18 cellular contexts compared by ENCODE assay signal in the genomic region with DNA sequence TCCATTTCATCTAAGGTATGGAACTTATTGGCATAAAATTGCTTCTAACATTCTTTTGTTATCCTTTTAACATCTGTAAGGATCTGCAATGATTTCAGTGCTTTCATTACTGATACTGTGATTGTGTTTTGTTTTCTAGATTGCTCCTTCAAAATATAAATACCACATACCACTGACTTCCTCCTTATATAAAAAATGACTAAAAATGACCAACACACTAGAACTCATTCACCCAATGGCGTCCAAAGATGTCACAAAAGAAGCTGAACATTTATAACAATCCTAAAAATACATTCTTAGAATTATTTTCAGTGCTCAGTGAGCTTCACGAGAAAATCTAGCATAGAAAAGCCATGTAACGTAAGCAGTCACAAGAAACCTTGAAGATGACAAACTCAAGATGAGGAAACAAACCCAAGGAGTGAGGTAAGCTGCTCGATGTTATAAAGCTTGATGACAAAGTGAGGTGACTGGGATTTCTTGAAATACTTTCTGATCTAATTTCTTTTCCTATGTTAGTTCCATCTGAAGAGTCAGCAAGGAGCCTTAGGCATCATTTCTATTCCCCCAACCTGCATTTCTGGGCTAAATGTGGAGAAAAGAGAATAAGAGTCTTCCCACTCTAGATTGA. TPM values are rescaled to one million over a fixed set of nuclear protein-coding genes. Genes with fewer than 3 reads are reported as not detected.
A peak's percentile ranks its signal among the peaks of the same experiment; 100 is the strongest.
DNase-seq lines count a peak whose midpoint lies in the region; ATAC-seq, FAIRE-seq and TF ChIP-seq lines count a peak whose summit lies in the region.
"Had no signal": no experiment of that assay in that cellular context is flagged by ENCODE, and none has a peak within 500 bp of the region (broad histone marks: within the 10 kb centered on the region; RNA-seq: fewer than 3 reads in every experiment).

No MANE protein-coding gene starts in this region.

- no peak for TF ChIP-seq POLR2A in HepG2 (IDR thresholded peaks at IDR 0.05; ENCODE audit: insufficient read depth in 1 of 2, low read depth in 2 of 2, low read length in 2 of 2)
- TF ChIP-seq POLR2A in right lobe of liver (IDR thresholded peaks at IDR 0.05), result no peak

- no peak for TF ChIP-seq RAD21 in HepG2 (CRISPR knock-in tag; IDR thresholded peaks at IDR 0.05)

- POLR2A ChIA-PET in HepG2 (lab: Yijun Ruan, JAX), result no interaction called here

- CTCF ChIA-PET in HepG2 (lab: Yijun Ruan, JAX; ENCODE audit: low intra/inter-chr PET ratio, low total read pairs), result no interaction called here

- H3K4me1 ChIP-seq in HepG2 (ENCODE audit: insufficient read depth, low read length) (peaks cover 7% of the 10 kb centered on the region), right lobe of liver (peaks cover 0 to 8% (median 3%) of the 10 kb centered on the region in 4 donors), OCI-LY1 (ENCODE audit: insufficient read depth, low read length, severe bottlenecking) (peaks cover 51% of the 10 kb centered on the region)
- H3K4me1 ChIP-seq: foreskin keratinocyte had no signal

- H3K36me3 ChIP-seq in HepG2 (replicated peaks in 1 of 2; ENCODE audit: control insufficient read depth in 1 of 2, insufficient read depth in 2 of 2, low read length in 2 of 2) (peaks cover 0 to 3% of the 10 kb centered on the region in 2 experiments; a peak in 1 of 5 replicates), right lobe of liver (no peaks in the 10 kb centered on the region), OCI-LY1 (ENCODE audit: insufficient read depth, low read length) (peaks cover 12% of the 10 kb centered on the region; the same call in 1 of the 2 replicates)
- H3K36me3 ChIP-seq: adrenal gland had no signal

- no peak for FAIRE-seq in HepG2 (lab: Jason Lieb, UNC)
- FAIRE-seq: D721Med had no signal

- no peak overlapping the region for H3K4me3 ChIP-seq in HepG2 (replicated peaks in 1 of 3; ENCODE audit: insufficient read depth in 1 of 3, low read depth in 2 of 3, low read length in 3 of 3)
- no peak overlapping the region for H3K4me3 ChIP-seq in right lobe of liver
- no peak overlapping the region for H3K4me3 ChIP-seq in OCI-LY1 (ENCODE audit: low read depth, low read length, poor library complexity, severe bottlenecking)
- H3K4me3 ChIP-seq in epithelial cell of esophagus (ENCODE audit: low read length), result no peak overlapping the region
- H3K4me3 ChIP-seq: adrenal gland had no signal

- H3K4me1 Mint-ChIP-seq in stimulated activated naive CD8-positive, alpha-beta T cell treated with anti-CD3 and anti-CD28 coated beads, Interleukin-15, amount 100 ng/mL, for 72 hours, result peaks cover 70% of the 10 kb centered on the region

- no peak for TF ChIP-seq EP300 in HepG2 (IDR thresholded peaks at IDR 0.05; ENCODE audit: low read depth in 2 of 2, low read length in 2 of 2)
- no peak for TF ChIP-seq EP300 in HepG2 (CRISPR knock-in tag; IDR thresholded peaks at IDR 0.05; ENCODE audit: borderline replicate concordance)

- peaks cover 9% of the 10 kb centered on the region for H4K20me1 ChIP-seq in HepG2 (ENCODE audit: insufficient read depth, low read length)
- H4K20me1 ChIP-seq in OCI-LY1 (ENCODE audit: insufficient read depth, low read length), result no peaks in the 10 kb centered on the region

- H3K4me2 ChIP-seq in HepG2 (ENCODE audit: low read depth, low read length), result no peak overlapping the region
- no peak overlapping the region; the same call in 1 of the 2 replicates for H3K4me2 ChIP-seq in OCI-LY1 (ENCODE audit: low read length)

- intact Hi-C loops in HepG2 (cut with micrococcal nuclease; ENCODE audit: unreplicated experiment), result no loop called here
- intact Hi-C loops in right lobe of liver (cut with DNase I), result no loop called here

- peak overlapping the region in 1 of 2 donors; percentile 69 for H3K27ac Mint-ChIP-seq in stimulated activated naive CD8-positive, alpha-beta T cell treated with anti-CD3 and anti-CD28 coated beads, Interleukin-15, amount 100 ng/mL, for 72 hours
- H3K27ac Mint-ChIP-seq: T-helper 1 cell treated with Interleukin-12 subunit alpha and Interleukin-12 subunit beta and Interleukin-4 antibody, amounts not matched to agents 30 μg/mL and 1 μg/mL, for 36 hours had no signal

- no peaks in the 10 kb centered on the region for H3K9me3 ChIP-seq in HepG2 (ENCODE audit: low read length)
- no peaks in the 10 kb centered on the region for H3K9me3 ChIP-seq in right lobe of liver
- H3K9me3 ChIP-seq in OCI-LY1 (ENCODE audit: low read length), result no peaks in the 10 kb centered on the region
- H3K9me3 ChIP-seq: adrenal gland had no signal

- TSS peak; percentile 6 for BruUV-seq in HepG2 (replicated peaks; lab: Mats Ljungman, UMichigan)

- H2AFZ ChIP-seq in HepG2 (ENCODE audit: low read length), result no peak overlapping the region
- H2AFZ ChIP-seq in OCI-LY1 (ENCODE audit: low read length), result no peak overlapping the region

- no peak overlapping the region for H3K27ac ChIP-seq in HepG2 (ENCODE audit: extremely low read length, insufficient read depth, low read length)
- no peak overlapping the region for H3K27ac ChIP-seq in right lobe of liver
- H3K27ac ChIP-seq in OCI-LY1 (ENCODE audit: low read depth, low read length, poor library complexity, severe bottlenecking), result peak overlapping the region; percentile 25
- H3K27ac ChIP-seq: foreskin keratinocyte, RWPE1 had no signal

- in situ Hi-C loops in HepG2 (cut with HindIII; ENCODE audit: extremely low pct_ligation_motif_present, low pct_unique_long_range_greater_than_20kb), result no loop called here

- no peak overlapping the region for H3K4me3 Mint-ChIP-seq in stimulated activated naive CD8-positive, alpha-beta T cell treated with anti-CD3 and anti-CD28 coated beads, Interleukin-15, amount 100 ng/mL, for 72 hours
- H3K4me3 Mint-ChIP-seq: nephron; T-helper 1 cell treated with Interleukin-12 subunit alpha and Interleukin-12 subunit beta and Interleukin-4 antibody, amounts not matched to agents 30 μg/mL and 1 μg/mL, for 36 hours had no signal

- no peaks in the 10 kb centered on the region for H3K9me3 Mint-ChIP-seq in stimulated activated naive CD8-positive, alpha-beta T cell treated with anti-CD3 and anti-CD28 coated beads, Interleukin-15, amount 100 ng/mL, for 72 hours
- H3K9me3 Mint-ChIP-seq: nephron; T-helper 1 cell treated with Interleukin-12 subunit alpha and Interleukin-12 subunit beta and Interleukin-4 antibody, amounts not matched to agents 30 μg/mL and 1 μg/mL, for 36 hours had no signal

- TF ChIP-seq CTCF in HepG2 (CRISPR knock-in tag; IDR thresholded peaks at IDR 0.05) (no peak), right lobe of liver (IDR thresholded peaks at IDR 0.05) (no peak), OCI-LY1 (IDR thresholded peaks at IDR 0.05; ENCODE audit: low read length) (no peak), epithelial cell of esophagus (IDR thresholded peaks at IDR 0.05; ENCODE audit: insufficient read depth, low read depth, low read length, missing control alignments) (no peak)

- H3K27me3 ChIP-seq in HepG2 (ENCODE audit: control insufficient read depth in 1 of 2, insufficient read depth in 2 of 2, low read length in 2 of 2), result no peaks in the 10 kb centered on the region
- no peaks in the 10 kb centered on the region for H3K27me3 ChIP-seq in right lobe of liver
- no peaks in the 10 kb centered on the region for H3K27me3 ChIP-seq in OCI-LY1 (ENCODE audit: insufficient read depth, low read length)
- H3K27me3 ChIP-seq: adrenal gland, foreskin keratinocyte had no signal

- no peak for DNase-seq in HepG2 (ENCODE audit: low spot score)
- no peak for DNase-seq in right lobe of liver
- peak; percentile 5 for DNase-seq in epithelial cell of esophagus (ENCODE audit: low read depth)
- no peak for DNase-seq in stimulated activated naive CD8-positive, alpha-beta T cell treated with anti-CD3 and anti-CD28 coated beads, Interleukin-15, amount 100 ng/mL, for 72 hours
- no peak for DNase-seq in stimulated activated naive CD4-positive, alpha-beta T cell (lab: John Stamatoyannopoulos, UW)
- DNase-seq in foreskin melanocyte, result no peak
- DNase-seq: activated CD4-positive, CD25-positive, alpha-beta regulatory T cell treated with anti-CD3 and anti-CD28 coated beads, Interleukin-2, amount 50 U/mL, for 72 hours; adrenal gland; central memory CD4-positive, alpha-beta T cell; foreskin keratinocyte; NCI-H2081 treated with DMSO at 0.1 percent for 48 hours; stimulated activated CD4-positive, alpha-beta T cell treated with anti-CD3 and anti-CD28 coated beads, Interleukin-12 subunit alpha, Interleukin-12 subunit beta, amount 100 ng/mL, for 4 hours had no signal

- no peaks in the 10 kb centered on the region for H3K9me2 ChIP-seq in OCI-LY1 (ENCODE audit: low read depth, low read length)

- H3K79me2 ChIP-seq in HepG2 (ENCODE audit: insufficient read depth, low read length) (peaks cover 71% of the 10 kb centered on the region), OCI-LY1 (ENCODE audit: insufficient read depth, low read length) (peaks cover 88% of the 10 kb centered on the region)

- H3K27me3 Mint-ChIP-seq in stimulated activated naive CD8-positive, alpha-beta T cell treated with anti-CD3 and anti-CD28 coated beads, Interleukin-15, amount 100 ng/mL, for 72 hours, result no peaks in the 10 kb centered on the region

- H3F3A ChIP-seq in OCI-LY1 (ENCODE audit: insufficient read depth, low read length), result peaks cover 13% of the 10 kb centered on the region; the same call in 1 of the 2 replicates

- ATAC-seq in HepG2 (no peak), right lobe of liver (no peak), HG03097 (IDR thresholded peaks at IDR 0.05; ENCODE audit: low FRiP score, unreplicated experiment) (no peak)
- ATAC-seq in stimulated activated naive CD8-positive, alpha-beta T cell treated with anti-CD3 and anti-CD28 coated beads, Interleukin-15, amount 100 ng/mL, for 72 hours, result peak; percentile 15
- ATAC-seq: foreskin keratinocyte had no signal

- H3K9ac ChIP-seq in HepG2 (ENCODE audit: insufficient read depth, low read depth, low read length) (no peak overlapping the region), OCI-LY1 (ENCODE audit: low read length) (no peak overlapping the region)

- 95% methylated on average over 4 of the region's 4 CpGs for WGBS in HepG2 (ENCODE audit: low lambda C conversion rate)
- WGBS in right lobe of liver (ENCODE audit: insufficient coverage, low coverage, low lambda C conversion rate, missing lambda C conversion rate), result 75% methylated on average over 4 of the region's 4 CpGs

RNA-seq across cellular contexts. Expression of a gene that starts 42.6 kb away (rescaled TPM):
- 48.5 and 68.2 TPM in 2 replicates for total RNA-seq in HepG2 (2016; rRNA removed; fragmentation: Illumina TruSeq; extraction: Trizol)
- 13.1 and 15.0 TPM in 2 replicates for total RNA-seq in HepG2 (2016; cell fraction: cytosol; rRNA removed; fragmentation: Illumina TruSeq; extraction: Trizol; ENCODE audit: low read depth)
- 49.6 and 72.8 TPM in 2 replicates for total RNA-seq in HepG2 (2016; cell fraction: insoluble cytoplasmic fraction; rRNA removed; fragmentation: Illumina TruSeq; extraction: Trizol)
- total RNA-seq in HepG2 (2016; cell fraction: membrane; rRNA removed; fragmentation: Illumina TruSeq; extraction: Trizol), result 25.8 and 28.2 TPM in 2 replicates
- 18.3 and 19.6 TPM in 2 replicates for total RNA-seq in HepG2 (2016; cell fraction: nucleus; rRNA removed; fragmentation: Illumina TruSeq; extraction: Trizol)
- polyA plus RNA-seq in HepG2 (2011; rRNA removed), result 11.6 and 12.8 TPM in 2 replicates
- 9.2 and 12.2 TPM in 2 replicates for polyA plus RNA-seq in HepG2 (2011; cell fraction: cytosol; rRNA removed)
- polyA plus RNA-seq in HepG2 (2011; cell fraction: nucleus; rRNA removed), result 3.6 and 4.4 TPM in 2 replicates
- polyA plus RNA-seq in HepG2 (2012), result 19.2 and 21.4 TPM in 2 replicates
- 13.2 and 13.3 TPM in 2 replicates for polyA plus RNA-seq in HepG2 (2016; cell fraction: cytosol; fragmentation: Illumina TruSeq; extraction: Trizol; ENCODE audit: low read depth)
- 64.7 and 73.1 TPM in 2 replicates for polyA plus RNA-seq in HepG2 (2016; cell fraction: insoluble cytoplasmic fraction; fragmentation: Illumina TruSeq; extraction: Trizol; ENCODE audit: low read depth)
- 18.4 and 19.1 TPM in 2 replicates for polyA plus RNA-seq in HepG2 (2016; cell fraction: membrane; fragmentation: Illumina TruSeq; extraction: Trizol; ENCODE audit: low read depth)
- 29.7 and 31.3 TPM in 2 replicates for polyA plus RNA-seq in HepG2 (2016; cell fraction: nucleus; fragmentation: Illumina TruSeq; extraction: Trizol; ENCODE audit: insufficient read depth, low read depth)
- 4.5 and 9.7 TPM in 2 replicates for polyA minus RNA-seq in HepG2 (2011; rRNA and poly(A)+ RNA removed; ENCODE audit: low replicate concordance)
- 6.2 and 8.3 TPM in 2 replicates for polyA minus RNA-seq in HepG2 (2011; cell fraction: cytosol; rRNA and poly(A)+ RNA removed)
- polyA minus RNA-seq in HepG2 (2011; cell fraction: nucleus; rRNA and poly(A)+ RNA removed), result 5.5 and 6.7 TPM in 2 replicates
- total RNA-seq in right lobe of liver, result 10 to 100 TPM in 1 of 6 experiments, 1 to 10 TPM in 5; 4.7 to 12.7 (median 7.8) TPM

RNA-seq across cellular contexts. Expression of a gene that starts 52.1 kb away (rescaled TPM):
- total RNA-seq in HepG2 (2016; rRNA removed; fragmentation: Illumina TruSeq; extraction: Trizol) (25.7 and 42.3 TPM in 2 replicates), right lobe of liver (10 to 100 TPM; 21.0 to 37.9 (median 27.2) TPM)
- total RNA-seq in HepG2 (2016; cell fraction: cytosol; rRNA removed; fragmentation: Illumina TruSeq; extraction: Trizol; ENCODE audit: low read depth), result 8.3 and 8.5 TPM in 2 replicates
- total RNA-seq in HepG2 (2016; cell fraction: insoluble cytoplasmic fraction; rRNA removed; fragmentation: Illumina TruSeq; extraction: Trizol), result 27.2 and 43.7 TPM in 2 replicates
- total RNA-seq in HepG2 (2016; cell fraction: membrane; rRNA removed; fragmentation: Illumina TruSeq; extraction: Trizol), result 28.3 and 35.0 TPM in 2 replicates
- total RNA-seq in HepG2 (2016; cell fraction: nucleus; rRNA removed; fragmentation: Illumina TruSeq; extraction: Trizol), result 26.7 and 28.8 TPM in 2 replicates
- polyA plus RNA-seq in HepG2 (2011; rRNA removed), result 10.5 and 11.6 TPM in 2 replicates
- 4.7 and 9.2 TPM in 2 replicates for polyA plus RNA-seq in HepG2 (2011; cell fraction: cytosol; rRNA removed)
- 4.5 and 5.9 TPM in 2 replicates for polyA plus RNA-seq in HepG2 (2011; cell fraction: nucleus; rRNA removed)
- polyA plus RNA-seq in HepG2 (2012), result 45.6 and 57.9 TPM in 2 replicates
- 4.1 and 4.4 TPM in 2 replicates for polyA plus RNA-seq in HepG2 (2016; cell fraction: cytosol; fragmentation: Illumina TruSeq; extraction: Trizol; ENCODE audit: low read depth)
- 62.1 and 62.9 TPM in 2 replicates for polyA plus RNA-seq in HepG2 (2016; cell fraction: insoluble cytoplasmic fraction; fragmentation: Illumina TruSeq; extraction: Trizol; ENCODE audit: low read depth)
- polyA plus RNA-seq in HepG2 (2016; cell fraction: membrane; fragmentation: Illumina TruSeq; extraction: Trizol; ENCODE audit: low read depth), result 17.2 and 17.6 TPM in 2 replicates
- 41.0 and 41.7 TPM in 2 replicates for polyA plus RNA-seq in HepG2 (2016; cell fraction: nucleus; fragmentation: Illumina TruSeq; extraction: Trizol; ENCODE audit: insufficient read depth, low read depth)
- polyA minus RNA-seq in HepG2 (2011; rRNA and poly(A)+ RNA removed; ENCODE audit: low replicate concordance), result 6.3 and 10.2 TPM in 2 replicates
- polyA minus RNA-seq in HepG2 (2011; cell fraction: cytosol; rRNA and poly(A)+ RNA removed), result 29.7 and 31.3 TPM in 2 replicates
- polyA minus RNA-seq in HepG2 (2011; cell fraction: nucleus; rRNA and poly(A)+ RNA removed), result 20.0 and 21.9 TPM in 2 replicates
